11 cellular contexts compared by ENCODE assay signal in the genomic region with DNA sequence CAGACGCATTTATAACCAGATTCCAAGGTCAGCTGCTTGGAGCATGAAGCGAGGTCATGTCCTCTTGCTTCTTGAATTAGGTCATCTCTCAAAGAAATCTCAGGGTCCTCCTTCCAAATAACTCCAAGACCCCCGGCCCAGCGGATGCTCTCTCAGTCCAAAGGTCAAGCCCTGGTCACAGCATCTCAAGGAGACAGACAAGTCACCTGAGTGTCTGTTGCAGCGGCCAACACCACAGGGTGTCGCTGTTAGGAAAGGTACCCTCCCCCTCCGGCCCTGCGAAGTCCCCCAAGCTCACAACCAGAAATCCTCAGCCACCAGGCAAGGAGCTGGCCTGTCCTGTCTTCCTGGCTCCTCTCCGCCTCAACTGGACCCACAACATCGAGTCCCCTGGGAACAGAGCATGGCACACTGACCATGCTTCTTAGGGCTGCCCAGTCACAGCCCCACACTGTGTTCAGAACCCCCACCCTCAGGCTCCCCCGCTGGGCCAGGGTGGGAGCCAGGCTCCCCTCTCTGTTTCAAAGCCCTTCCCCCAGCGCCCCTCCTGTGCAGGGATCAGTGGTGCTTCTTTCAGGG.
DNase-seq lines count a peak whose midpoint lies in the region; ATAC-seq and TF ChIP-seq lines count a peak whose summit lies in the region.
"Had no signal": no experiment of that assay in that cellular context is flagged by ENCODE, and none has a peak within 500 bp of the region (broad histone marks: within the 10 kb centered on the region; RNA-seq: fewer than 3 reads in every experiment).

No MANE protein-coding gene starts in this region.

- no peak overlapping the region for H3K9ac ChIP-seq in OCI-LY1 (ENCODE audit: low read length)

- H4K20me1 ChIP-seq in OCI-LY1 (ENCODE audit: insufficient read depth, low read length) = no peaks in the 10 kb centered on the region

- H3K4me3 ChIP-seq in left ventricle myocardium inferior = no peak overlapping the region
- no peak overlapping the region for H3K4me3 ChIP-seq in OCI-LY1 (ENCODE audit: low read depth, low read length, poor library complexity, severe bottlenecking)
- H3K4me3 ChIP-seq: body of pancreas had no signal

- no peak overlapping the region for H3K4me2 ChIP-seq in OCI-LY1 (ENCODE audit: low read length)

- intact Hi-C loops in left ventricle myocardium inferior (cut with micrococcal nuclease) = loop anchor here (10.0 kb wide), 1 partner anchor 264 kb away; no protein-coding TSS in a partner anchor
- intact Hi-C loops in cardiac septum (cut with DNase I) = loop anchor here (2.0 kb wide), 1 partner anchor 266 kb away; no protein-coding TSS in a partner anchor

- H3K4me1 Mint-ChIP-seq in glutamatergic neuron (ENCODE audit: low read depth, unreplicated experiment) = peaks cover 8% of the 10 kb centered on the region
- peaks cover 26% of the 10 kb centered on the region for H3K4me1 Mint-ChIP-seq in type B pancreatic cell (ENCODE audit: unreplicated experiment)

- ATAC-seq in HG03039 (IDR thresholded peaks at IDR 0.05; ENCODE audit: unreplicated experiment) (no peak), HG02610 (IDR thresholded peaks at IDR 0.05; ENCODE audit: unreplicated experiment) (no peak)
- ATAC-seq: body of pancreas had no signal

- H3K36me3 ChIP-seq in left ventricle myocardium inferior = no peaks in the 10 kb centered on the region
- no peaks in the 10 kb centered on the region for H3K36me3 ChIP-seq in OCI-LY1 (ENCODE audit: insufficient read depth, low read length)

- H3K36me3 Mint-ChIP-seq in glutamatergic neuron (ENCODE audit: unreplicated experiment) (peaks cover 3% of the 10 kb centered on the region), type B pancreatic cell (no peaks in the 10 kb centered on the region)

- H3K79me2 ChIP-seq in OCI-LY1 (ENCODE audit: insufficient read depth, low read length) = no peaks in the 10 kb centered on the region

- no peak for DNase-seq in left ventricle myocardium inferior
- DNase-seq in cardiac septum (ENCODE audit: low spot score) = no peak
- DNase-seq in glutamatergic neuron = peak; percentile 73
- DNase-seq in type B pancreatic cell (ENCODE audit: extremely low spot score, unreplicated experiment) = no peak
- DNase-seq in stimulated activated CD4-positive, alpha-beta T cell treated with anti-CD3 and anti-CD28 coated beads, Interleukin-4, amount 100 ng/mL, for 24 hours = no peak
- DNase-seq: body of pancreas, foreskin melanocyte, NCI-H2081 treated with DMSO at 0.1 percent for 48 hours had no signal

- H3K9me3 Mint-ChIP-seq in glutamatergic neuron (ENCODE audit: unreplicated experiment) (peaks cover 7% of the 10 kb centered on the region), type B pancreatic cell (peaks cover 3% of the 10 kb centered on the region)

- H3K27me3 ChIP-seq in left ventricle myocardium inferior (ENCODE audit: low read depth) (peaks cover 3% of the 10 kb centered on the region), OCI-LY1 (ENCODE audit: insufficient read depth, low read length) (no peaks in the 10 kb centered on the region)
- H3K27me3 ChIP-seq: body of pancreas had no signal

- H3K9me2 ChIP-seq in OCI-LY1 (ENCODE audit: low read depth, low read length) = no peaks in the 10 kb centered on the region

- H3K27ac ChIP-seq in left ventricle myocardium inferior (replicated peaks) = no peak overlapping the region
- H3K27ac ChIP-seq in OCI-LY1 (ENCODE audit: low read depth, low read length, poor library complexity, severe bottlenecking) = no peak overlapping the region
- H3K27ac ChIP-seq: body of pancreas had no signal

- H3K27me3 Mint-ChIP-seq in glutamatergic neuron (ENCODE audit: unreplicated experiment) (peaks cover 6% of the 10 kb centered on the region), type B pancreatic cell (peaks cover 3% of the 10 kb centered on the region)

- no peaks in the 10 kb centered on the region for H3F3A ChIP-seq in OCI-LY1 (ENCODE audit: insufficient read depth, low read length)

- peaks cover 12% of the 10 kb centered on the region for H3K4me1 ChIP-seq in left ventricle myocardium inferior
- H3K4me1 ChIP-seq in OCI-LY1 (ENCODE audit: insufficient read depth, low read length, severe bottlenecking) = peaks cover 4% of the 10 kb centered on the region

- TF ChIP-seq CTCF in left ventricle myocardium inferior (IDR thresholded peaks at IDR 0.05; ENCODE audit: borderline replicate concordance) = peak; percentile 25
- peak; percentile 55 for TF ChIP-seq CTCF in OCI-LY1 (IDR thresholded peaks at IDR 0.05; ENCODE audit: low read length)
- peak; percentile 46 for TF ChIP-seq CTCF in glutamatergic neuron (IDR thresholded peaks at IDR 0.05; ENCODE audit: partially characterized antibody, unreplicated experiment)
- peak; percentile 67 for TF ChIP-seq CTCF in type B pancreatic cell (conservative IDR thresholded peaks at IDR 0.05)

- H3K4me3 Mint-ChIP-seq in glutamatergic neuron (ENCODE audit: unreplicated experiment) (no peak overlapping the region), type B pancreatic cell (no peak overlapping the region)

- H2AFZ ChIP-seq in OCI-LY1 (ENCODE audit: low read length) = no peak overlapping the region

- H3K27ac Mint-ChIP-seq in glutamatergic neuron (ENCODE audit: unreplicated experiment) (no peak overlapping the region), type B pancreatic cell (no peak overlapping the region)

- peaks cover 7% of the 10 kb centered on the region for H3K9me3 ChIP-seq in left ventricle myocardium inferior (replicated peaks)
- H3K9me3 ChIP-seq in OCI-LY1 (ENCODE audit: low read length) = no peaks in the 10 kb centered on the region
- H3K9me3 ChIP-seq: body of pancreas had no signal
